16 cellular contexts compared by ENCODE assay signal in the genomic region with DNA sequence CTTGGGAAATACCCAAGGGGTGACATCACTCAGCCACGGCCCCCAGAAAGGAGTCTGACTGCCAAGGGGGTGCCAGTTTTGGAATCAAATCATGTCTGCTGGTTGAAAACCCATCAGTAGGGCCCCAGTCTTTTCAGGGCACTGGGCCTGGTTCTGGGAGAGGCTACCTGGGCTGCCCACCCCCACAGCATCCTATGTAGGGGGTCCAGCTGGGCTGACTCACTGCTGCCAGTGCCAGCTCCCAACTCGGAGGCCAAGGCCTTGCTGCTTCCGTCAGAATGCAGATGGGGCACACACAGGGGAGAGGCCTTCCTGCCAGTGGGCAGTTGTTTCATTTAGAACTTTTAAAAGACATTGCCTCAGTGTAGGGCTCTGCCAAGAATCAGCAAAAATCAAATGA. TPM values are rescaled to one million over a fixed set of nuclear protein-coding genes. Genes with fewer than 3 reads are reported as not detected.
DNase-seq lines count a peak whose midpoint lies in the region; ATAC-seq, FAIRE-seq and TF ChIP-seq lines count a peak whose summit lies in the region.
"Had no signal": no experiment of that assay in that cellular context is flagged by ENCODE, and none has a peak within 500 bp of the region (broad histone marks: within the 10 kb centered on the region; RNA-seq: fewer than 3 reads in every experiment).

No MANE protein-coding gene starts in this region.

- H3K9ac ChIP-seq in mesenchymal stem cell (ENCODE audit: low read length), result no peak overlapping the region

- H2BK15ac ChIP-seq in mesenchymal stem cell (ENCODE audit: low read depth, poor library complexity, severe bottlenecking), result no peak overlapping the region

- H3K9me3 ChIP-seq in MG63, result no peaks in the 10 kb centered on the region
- no peaks in the 10 kb centered on the region for H3K9me3 ChIP-seq in mesenchymal stem cell (ENCODE audit: control insufficient read depth, low read length)

- H3K36me3 Mint-ChIP-seq in brain (no peaks in the 10 kb centered on the region), endothelial cell (ENCODE audit: low read depth, unreplicated experiment) (no peaks in the 10 kb centered on the region)
- H3K36me3 Mint-ChIP-seq: IgD-negative memory B cell had no signal

- no peak overlapping the region for H3K23ac ChIP-seq in mesenchymal stem cell (ENCODE audit: low read length in 2 of 2)

- no peak overlapping the region for H3K4me3 Mint-ChIP-seq in brain
- H3K4me3 Mint-ChIP-seq in endothelial cell (ENCODE audit: unreplicated experiment), result no peak overlapping the region
- H3K4me3 Mint-ChIP-seq: IgD-negative memory B cell had no signal

- H3K27me3 ChIP-seq in MG63 (no peaks in the 10 kb centered on the region), mesenchymal stem cell (ENCODE audit: control insufficient read depth in 1 of 2, insufficient read depth in 1 of 2, low read length in 2 of 2) (peaks cover 0 to 13% of the 10 kb centered on the region in 2 experiments)

- no peak overlapping the region for H3K4me3 ChIP-seq in MG63
- H3K4me3 ChIP-seq in mesenchymal stem cell (ENCODE audit: insufficient read depth in 1 of 2, low read depth in 1 of 2, low read length in 2 of 2), result no peak overlapping the region
- H3K4me3 ChIP-seq: SK-N-MC had no signal

- H3K79me1 ChIP-seq in mesenchymal stem cell (replicated peaks; ENCODE audit: low read length, poor library complexity, severe bottlenecking), result no peaks in the 10 kb centered on the region

- H3K4ac ChIP-seq in mesenchymal stem cell (ENCODE audit: low read depth in 1 of 2, low read length in 2 of 2), result no peak overlapping the region

- no peak overlapping the region for H2AK5ac ChIP-seq in mesenchymal stem cell (ENCODE audit: low read length, severe bottlenecking)

- TF ChIP-seq CTCF in brain (conservative IDR thresholded peaks at IDR 0.05), result no peak
- TF ChIP-seq CTCF in endothelial cell (IDR thresholded peaks at IDR 0.05; ENCODE audit: unreplicated experiment), result no peak

- peak overlapping the region; percentile 36 for H2BK120ac ChIP-seq in mesenchymal stem cell (ENCODE audit: low read depth, low read length)

- whole genome bisulfite sequencing in mesenchymal stem cell, result 60% methylated on average over 3 of the region's 3 CpGs

- H3K14ac ChIP-seq in mesenchymal stem cell (ENCODE audit: low read length in 2 of 2), result no peak overlapping the region

- peaks cover 6% of the 10 kb centered on the region for H3K4me1 ChIP-seq in mesenchymal stem cell (ENCODE audit: control insufficient read depth, insufficient read depth, low read depth, low read length)

- peaks cover 6% of the 10 kb centered on the region for H3K4me1 Mint-ChIP-seq in brain
- H3K4me1 Mint-ChIP-seq in endothelial cell (ENCODE audit: unreplicated experiment), result no peaks in the 10 kb centered on the region

- H3K18ac ChIP-seq in mesenchymal stem cell (ENCODE audit: low read depth in 1 of 2, low read length in 2 of 2), result no peak overlapping the region

- H3K9me3 Mint-ChIP-seq in brain, result no peaks in the 10 kb centered on the region
- peaks cover 4% of the 10 kb centered on the region for H3K9me3 Mint-ChIP-seq in endothelial cell (ENCODE audit: unreplicated experiment)

- no peak overlapping the region for H2BK5ac ChIP-seq in mesenchymal stem cell (ENCODE audit: low read depth, low read length, poor library complexity, severe bottlenecking)

- no peak for ATAC-seq in GM18858 (IDR thresholded peaks at IDR 0.05; ENCODE audit: unreplicated experiment)
- ATAC-seq: PC-3 had no signal

- no peak overlapping the region for H2AFZ ChIP-seq in mesenchymal stem cell (ENCODE audit: low read depth, low read length)

- H3K27ac Mint-ChIP-seq in brain, result peak overlapping the region in 4 of 5 experiments; percentile 24 to 79 (median 53)
- H3K27ac Mint-ChIP-seq in endothelial cell (ENCODE audit: unreplicated experiment), result no peak overlapping the region
- H3K27ac Mint-ChIP-seq: IgD-negative memory B cell had no signal

- H3K4me2 ChIP-seq in mesenchymal stem cell (ENCODE audit: low read length, poor library complexity, severe bottlenecking), result no peak overlapping the region

- FAIRE-seq in urothelium cell line (lab: Jason Lieb, UNC), result no peak

- H3K27me3 Mint-ChIP-seq in brain (peaks cover 3% of the 10 kb centered on the region), endothelial cell (ENCODE audit: unreplicated experiment) (peaks cover 3% of the 10 kb centered on the region)

- no peak overlapping the region for H3K27ac ChIP-seq in mesenchymal stem cell (ENCODE audit: low read length, poor library complexity, severe bottlenecking)
- H3K27ac ChIP-seq: SK-N-MC had no signal

- H4K91ac ChIP-seq in mesenchymal stem cell (ENCODE audit: low read length), result no peak overlapping the region

- no peaks in the 10 kb centered on the region for H3K36me3 ChIP-seq in MG63
- peaks cover 2 to 35% of the 10 kb centered on the region in 2 experiments for H3K36me3 ChIP-seq in mesenchymal stem cell (ENCODE audit: control insufficient read depth in 1 of 2, insufficient read depth in 2 of 2, low read depth in 1 of 2, low read length in 2 of 2)

- no peak overlapping the region for H2BK12ac ChIP-seq in mesenchymal stem cell (ENCODE audit: low read length in 2 of 2)

- DNase-seq in MG63 (peak; percentile 16), mesenchymal stem cell (no peak), urothelium cell line (ENCODE audit: low spot score) (peak; percentile 27), hippocampal formation (lab: John Stamatoyannopoulos, UW) (no peak), endothelial cell (ENCODE audit: low spot score) (no peak)
- DNase-seq: DMS 273 treated with DMSO at 0.1 percent for 48 hours, H7, NCI-H2107, NCI-H226, NCI-H69, PC-3 had no signal

- H4K8ac ChIP-seq in mesenchymal stem cell (ENCODE audit: low read length), result no peak overlapping the region

RNA-seq across cellular contexts. Expression of gene DMBT1, which starts 39.5 kb away (rescaled TPM):
- total RNA-seq in MG63 (2014; rRNA removed; shearing (Covaris generic); ENCODE audit: low replicate concordance), result not detected in 2 replicates
- 0.63 TPM for polyA plus RNA-seq in brain (ENCODE audit: insufficient read depth, low read depth, low replicate concordance)
- not detected for polyA plus RNA-seq in mesenchymal stem cell (2013, experiment 1 of 2)
- polyA plus RNA-seq in mesenchymal stem cell (2013, experiment 2 of 2), result not detected
- 0.49 TPM for total RNA-seq in endothelial cell (ENCODE audit: unreplicated experiment)
- polyA plus RNA-seq: AG04450, IgD-negative memory B cell had no signal

RNA-seq across cellular contexts. Expression of gene HTRA1, which starts 59.7 kb away (rescaled TPM):
- total RNA-seq in MG63 (2014; rRNA removed; shearing (Covaris generic); ENCODE audit: low replicate concordance), result 26.0 and 40.8 TPM in 2 replicates
- 280 TPM for polyA plus RNA-seq in brain (ENCODE audit: insufficient read depth, low read depth, low replicate concordance)
- 204 TPM for polyA plus RNA-seq in mesenchymal stem cell (2013, experiment 1 of 2)
- polyA plus RNA-seq in mesenchymal stem cell (2013, experiment 2 of 2), result 204 TPM
- total RNA-seq in endothelial cell (ENCODE audit: unreplicated experiment), result 72.3 TPM
- polyA plus RNA-seq: IgD-negative memory B cell had no signal

Comparison
In these comparisons a context has a peak if more than half of its experiments do, and no peak if none do; other contexts are left out.
1. DNase-seq: peak in MG63 (single experiment) and urothelium cell line (single experiment); none in mesenchymal stem cell (single experiment), hippocampal formation (0 of 2) and endothelial cell (single experiment).